In genomic region chr6:74368746-74369145, GRCh38 we compare ENCODE assay signal across 15 cellular contexts.
"Had no signal": no experiment of that assay in that cellular context is flagged by ENCODE, and none has a peak within 500 bp of the region (broad histone marks: within the 10 kb centered on the region; RNA-seq: fewer than 3 reads in every experiment).

No MANE protein-coding gene starts in this region.

- H3K9me3 Mint-ChIP-seq: activated naive CD8-positive, alpha-beta T cell treated with anti-CD3 and anti-CD28 coated beads, Interleukin-2, amount 50 U/mL, for 24 hours had no signal

- H3K36me3 Mint-ChIP-seq: natural killer cell treated with Interleukin-12 subunit alpha and Interleukin-12 subunit beta and Interleukin-15 and Interleukin-18, amount 100 ng/mL, for 72 hours had no signal

- H3K27ac Mint-ChIP-seq: activated naive CD4-positive, alpha-beta T cell treated with anti-CD3 and anti-CD28 coated beads for 36 hours; activated naive CD8-positive, alpha-beta T cell treated with anti-CD3 and anti-CD28 coated beads, Interleukin-2, amount 50 U/mL, for 24 hours; natural killer cell treated with Interleukin-12 subunit alpha and Interleukin-12 subunit beta and Interleukin-15 and Interleukin-18, amount 100 ng/mL, for 72 hours; progenitor cell of endocrine pancreas had no signal

- H3K27me3 Mint-ChIP-seq: activated naive CD8-positive, alpha-beta T cell treated with anti-CD3 and anti-CD28 coated beads, Interleukin-2, amount 50 U/mL, for 24 hours; natural killer cell treated with Interleukin-12 subunit alpha and Interleukin-12 subunit beta and Interleukin-15 and Interleukin-18, amount 100 ng/mL, for 72 hours; progenitor cell of endocrine pancreas had no signal

- H3K4me1 Mint-ChIP-seq: activated naive CD8-positive, alpha-beta T cell treated with anti-CD3 and anti-CD28 coated beads, Interleukin-2, amount 50 U/mL, for 24 hours had no signal

- DNase-seq: activated CD4-positive, alpha-beta T cell treated with anti-CD3 and anti-CD28 coated beads, Interleukin-2, amount 50 U/mL, for 1 hour; activated naive CD4-positive, alpha-beta T cell treated with anti-CD3 and anti-CD28 coated beads for 36 hours; activated naive CD8-positive, alpha-beta T cell treated with anti-CD3 and anti-CD28 coated beads, Interleukin-2, amount 50 U/mL, for 24 hours; caudate nucleus; foreskin melanocyte; left ventricle myocardium superior; nucleus accumbens; stomach; testis; upper lobe of right lung had no signal

- H3K4me1 ChIP-seq: esophagus muscularis mucosa, stomach, testis, upper lobe of right lung had no signal

- H3K27ac ChIP-seq: coronary artery, esophagus muscularis mucosa, right atrium auricular region, stomach, testis, upper lobe of right lung had no signal

- H3K4me3 Mint-ChIP-seq: activated naive CD4-positive, alpha-beta T cell treated with anti-CD3 and anti-CD28 coated beads for 36 hours; activated naive CD8-positive, alpha-beta T cell treated with anti-CD3 and anti-CD28 coated beads, Interleukin-2, amount 50 U/mL, for 24 hours; natural killer cell treated with Interleukin-12 subunit alpha and Interleukin-12 subunit beta and Interleukin-15 and Interleukin-18, amount 100 ng/mL, for 72 hours had no signal

- H3K9me3 ChIP-seq: esophagus muscularis mucosa, right atrium auricular region, stomach, testis, upper lobe of right lung had no signal

- H3K4me3 ChIP-seq: coronary artery, esophagus muscularis mucosa, right atrium auricular region, stomach, testis, upper lobe of right lung had no signal

- H3K27me3 ChIP-seq: esophagus muscularis mucosa, right atrium auricular region, stomach, testis, upper lobe of right lung had no signal

- H3K36me3 ChIP-seq: esophagus muscularis mucosa, right atrium auricular region, stomach, upper lobe of right lung had no signal

- ATAC-seq: activated naive CD8-positive, alpha-beta T cell treated with anti-CD3 and anti-CD28 coated beads, Interleukin-2, amount 50 U/mL, for 24 hours; left ventricle myocardium superior; natural killer cell treated with Interleukin-12 subunit alpha and Interleukin-12 subunit beta and Interleukin-15 and Interleukin-18, amount 100 ng/mL, for 72 hours; upper lobe of right lung had no signal
